In the genomic region with DNA sequence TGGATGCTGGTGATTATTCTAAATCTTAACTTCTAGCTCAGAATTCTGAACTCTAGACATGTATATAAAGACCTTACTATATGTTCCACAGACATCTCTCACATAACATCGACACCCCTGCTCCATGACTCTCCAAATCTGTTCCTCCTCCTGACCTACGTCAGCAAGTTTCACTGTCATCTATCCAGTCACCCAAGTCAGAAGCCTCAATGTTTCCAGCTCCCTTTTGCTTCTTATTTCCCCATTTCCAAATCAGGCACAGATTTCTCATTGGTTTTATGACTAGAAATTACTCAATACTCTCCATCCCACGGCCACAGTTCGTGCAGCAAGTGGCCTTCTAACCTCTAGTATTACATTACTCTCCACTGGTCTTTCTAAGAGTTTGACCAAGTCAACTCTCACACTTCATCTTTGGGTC, we compare ENCODE assay signal across 1 cellular context.
TF ChIP-seq lines count a peak whose summit lies in the region.

No MANE protein-coding gene starts in this region.

TF ChIP-seq in GM12878, 131 proteins besides CTCF, POLR2A, EP300 and RAD21 (continued from another document):
- TF ChIP-seq, protein P1, sequence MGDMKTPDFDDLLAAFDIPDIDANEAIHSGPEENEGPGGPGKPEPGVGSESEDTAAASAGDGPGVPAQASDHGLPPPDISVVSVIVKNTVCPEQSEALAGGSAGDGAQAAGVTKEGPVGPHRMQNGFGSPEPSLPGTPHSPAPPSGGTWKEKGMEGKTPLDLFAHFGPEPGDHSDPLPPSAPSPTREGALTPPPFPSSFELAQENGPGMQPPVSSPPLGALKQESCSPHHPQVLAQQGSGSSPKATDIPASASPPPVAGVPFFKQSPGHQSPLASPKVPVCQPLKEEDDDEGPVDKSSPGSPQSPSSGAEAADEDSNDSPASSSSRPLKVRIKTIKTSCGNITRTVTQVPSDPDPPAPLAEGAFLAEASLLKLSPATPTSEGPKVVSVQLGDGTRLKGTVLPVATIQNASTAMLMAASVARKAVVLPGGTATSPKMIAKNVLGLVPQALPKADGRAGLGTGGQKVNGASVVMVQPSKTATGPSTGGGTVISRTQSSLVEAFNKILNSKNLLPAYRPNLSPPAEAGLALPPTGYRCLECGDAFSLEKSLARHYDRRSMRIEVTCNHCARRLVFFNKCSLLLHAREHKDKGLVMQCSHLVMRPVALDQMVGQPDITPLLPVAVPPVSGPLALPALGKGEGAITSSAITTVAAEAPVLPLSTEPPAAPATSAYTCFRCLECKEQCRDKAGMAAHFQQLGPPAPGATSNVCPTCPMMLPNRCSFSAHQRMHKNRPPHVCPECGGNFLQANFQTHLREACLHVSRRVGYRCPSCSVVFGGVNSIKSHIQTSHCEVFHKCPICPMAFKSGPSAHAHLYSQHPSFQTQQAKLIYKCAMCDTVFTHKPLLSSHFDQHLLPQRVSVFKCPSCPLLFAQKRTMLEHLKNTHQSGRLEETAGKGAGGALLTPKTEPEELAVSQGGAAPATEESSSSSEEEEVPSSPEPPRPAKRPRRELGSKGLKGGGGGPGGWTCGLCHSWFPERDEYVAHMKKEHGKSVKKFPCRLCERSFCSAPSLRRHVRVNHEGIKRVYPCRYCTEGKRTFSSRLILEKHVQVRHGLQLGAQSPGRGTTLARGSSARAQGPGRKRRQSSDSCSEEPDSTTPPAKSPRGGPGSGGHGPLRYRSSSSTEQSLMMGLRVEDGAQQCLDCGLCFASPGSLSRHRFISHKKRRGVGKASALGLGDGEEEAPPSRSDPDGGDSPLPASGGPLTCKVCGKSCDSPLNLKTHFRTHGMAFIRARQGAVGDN (IDR thresholded peaks at IDR 0.05) = peak; percentile 29
- TF ChIP-seq BMI1 (IDR thresholded peaks at IDR 0.05; ENCODE audit: borderline replicate concordance) = 0 out of 2 replicates have a peak, but pooled peaks have one; percentile 42
- TF ChIP-seq SUZ12 (IDR thresholded peaks at IDR 0.05; ENCODE audit: unreplicated experiment) = no peak
- TF ChIP-seq NR2F1 (conservative IDR thresholded peaks at IDR 0.05) = peak; percentile 92
- TF ChIP-seq SKIL (IDR thresholded peaks at IDR 0.05; ENCODE audit: low read depth, poor library complexity, severe bottlenecking) = peak; percentile 31
